ENCODE assay signal across 8 cellular contexts in genomic region chr2:169584005-169584877, GRCh38. TPM values are rescaled to one million over a fixed set of nuclear protein-coding genes. Genes with fewer than 3 reads are reported as not detected.
DNase-seq lines count a peak whose midpoint lies in the region; ATAC-seq and FAIRE-seq lines count a peak whose summit lies in the region.

Gene PPIG, plus strand, starts transcription at chr2:169584351. Its CDS starts 19,691 bp downstream, at chr2:169604042.

- H3K9me3 ChIP-seq in NT2/D1 (ENCODE audit: insufficient read depth, low read length): peaks cover 11% of the 10 kb centered on the region
- H3K9me3 ChIP-seq in mesodermal cell (ENCODE audit: control insufficient read depth, low read length): peaks cover 4% of the 10 kb centered on the region

- peak; percentile 78 for DNase-seq in CMK (ENCODE audit: low read depth)
- DNase-seq in HS-5 (ENCODE audit: low read depth): peak; percentile 74
- DNase-seq in NT2/D1 (ENCODE audit: low read depth, low spot score): peak; percentile 87
- DNase-seq in activated CD8-positive, alpha-beta memory T cell treated with anti-CD3 and anti-CD28 coated beads, Interleukin-2, amount 50 U/mL, for 1 hour (ENCODE audit: extremely low read depth): peak; percentile 80
- peak; percentile 72 to 82 for DNase-seq in stimulated activated CD8-positive, alpha-beta memory T cell treated with anti-CD3 and anti-CD28 coated beads, Interleukin-15, amount 100 ng/mL, for 4 hours (ENCODE audit: low read depth in 2 of 2)

- 2 to 5% methylated on average over 33 to 35 of the region's 49 CpGs for WGBS in mesodermal cell (ENCODE audit: insufficient coverage in 2 of 2), 2 experiments

- H3K4me1 ChIP-seq in NT2/D1 (ENCODE audit: insufficient read depth, insufficient read length) (no peaks in the 10 kb centered on the region), mesodermal cell (ENCODE audit: control insufficient read depth, insufficient read depth, low read length, poor library complexity, severe bottlenecking) (no peaks in the 10 kb centered on the region)

- peak; percentile 83 for ATAC-seq in GM19468 (IDR thresholded peaks at IDR 0.05; ENCODE audit: extremely low read depth, unreplicated experiment)

- peak within 1 kb of the TSS; percentile 96 for H3K4me3 ChIP-seq in NT2/D1 (ENCODE audit: insufficient read length, low read depth)
- peak within 1 kb of the TSS; percentile 88 for H3K4me3 ChIP-seq in mesodermal cell (ENCODE audit: extremely low read depth, insufficient read depth, low read length, poor library complexity, severe bottlenecking)

- no peaks in the 10 kb centered on the region for H3K27me3 ChIP-seq in NT2/D1 (ENCODE audit: insufficient read depth, insufficient read length)

- peak; percentile 60 for FAIRE-seq in endometrium (lab: Jason Lieb, UNC)

- H3K36me3 ChIP-seq in NT2/D1 (ENCODE audit: insufficient read depth, insufficient read length, low read length): peaks cover 2% of the 10 kb centered on the region
- peaks cover 4% of the 10 kb centered on the region for H3K36me3 ChIP-seq in mesodermal cell (ENCODE audit: control insufficient read depth, insufficient read depth, low read length)

- H3K27ac ChIP-seq in mesodermal cell (ENCODE audit: low read depth, low read length, severe bottlenecking): peak within 1 kb of the TSS; percentile 87

- peak within 1 kb of the TSS; percentile 93 for H3K9ac ChIP-seq in NT2/D1 (ENCODE audit: insufficient read length, low read depth)

RNA-seq across cellular contexts. Expression of gene PPIG, which starts in this region (rescaled TPM):
- polyA plus RNA-seq in mesodermal cell (2013, experiment 1 of 2): 42.3 TPM
- polyA plus RNA-seq in mesodermal cell (2013, experiment 2 of 2): 59.5 TPM

Comparison
In these comparisons a context has a peak if more than half of its experiments do, and no peak if none do; other contexts are left out.
1. Peak in every context shown above with its lines: DNase-seq, ATAC-seq, H3K4me3 ChIP-seq and H3K27ac ChIP-seq.